ENCODE assay signal across 24 cellular contexts in the genomic region with DNA sequence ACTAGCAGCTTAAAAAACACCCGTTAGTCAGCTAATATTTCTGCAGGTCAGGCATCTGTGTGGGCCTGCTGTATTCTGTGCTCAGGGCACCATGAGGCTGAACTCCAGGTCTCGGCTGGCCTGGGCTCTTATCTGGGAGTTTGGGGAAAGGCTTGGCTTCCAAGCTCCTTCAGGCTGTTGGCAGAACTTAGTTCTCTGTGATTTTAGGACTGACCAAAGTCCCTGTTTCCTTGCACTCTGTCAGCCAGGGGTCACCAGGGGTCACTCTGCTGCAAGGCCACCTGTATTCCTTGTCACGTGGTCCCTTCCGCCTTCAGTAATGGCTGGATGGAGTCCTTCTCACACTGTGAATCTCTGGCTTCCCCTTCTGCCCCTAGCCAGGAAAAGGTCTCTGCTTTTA.
DNase-seq lines count a peak whose midpoint lies in the region; ATAC-seq, FAIRE-seq and TF ChIP-seq lines count a peak whose summit lies in the region.
"Had no signal": no experiment of that assay in that cellular context is flagged by ENCODE, and none has a peak within 500 bp of the region (broad histone marks: within the 10 kb centered on the region; RNA-seq: fewer than 3 reads in every experiment).

No MANE protein-coding gene starts in this region.

- FAIRE-seq in K562 (lab: Jason Lieb, UNC) = no peak
- FAIRE-seq: A549, D721Med, GM12878 had no signal

- no peak overlapping the region for H2BK12ac ChIP-seq in neuronal stem cell (ENCODE audit: low read length)

- no peaks in the 10 kb centered on the region for H3K9me3 Mint-ChIP-seq in endothelial cell (ENCODE audit: unreplicated experiment)
- H3K9me3 Mint-ChIP-seq: CD4-positive, alpha-beta T cell; GM23338; H9 had no signal

- no peak overlapping the region for H4K91ac ChIP-seq in neuronal stem cell (ENCODE audit: low read depth, low read length, poor library complexity)

- H2AK5ac ChIP-seq in neuronal stem cell (ENCODE audit: low read depth, low read length) = no peak overlapping the region

- H2BK5ac ChIP-seq in neuronal stem cell (ENCODE audit: low read length) = no peak overlapping the region

- no peak overlapping the region for H2AFZ ChIP-seq in K562 (ENCODE audit: low read depth, low read length)
- no peak overlapping the region for H2AFZ ChIP-seq in neuronal stem cell (ENCODE audit: low read length)
- H2AFZ ChIP-seq: GM23338 had no signal

- H2BK120ac ChIP-seq in neuronal stem cell (ENCODE audit: low read depth, low read length) = no peak overlapping the region

- CTCF ChIA-PET in K562 (lab: Yijun Ruan, JAX; ENCODE audit: low intra/inter-chr PET ratio) = interaction anchor here (0.6 kb wide), 1 partner anchor 38 kb away, joined by 3 read pairs; no protein-coding TSS in a partner anchor

- TF ChIP-seq POLR2A in K562 (conservative IDR thresholded peaks at IDR 0.05) = no peak

- H3K27ac Mint-ChIP-seq in endothelial cell (ENCODE audit: unreplicated experiment) = no peak overlapping the region
- H3K27ac Mint-ChIP-seq: CD14-positive monocyte; CD4-positive, alpha-beta T cell; CD8-positive, alpha-beta memory T cell; GM23338; H9 had no signal

- H3K4me3 Mint-ChIP-seq in endothelial cell (ENCODE audit: unreplicated experiment) = no peak overlapping the region
- H3K4me3 Mint-ChIP-seq: CD14-positive monocyte; CD4-positive, alpha-beta T cell; CD8-positive, alpha-beta memory T cell; GM23338; H9 had no signal

- no peaks in the 10 kb centered on the region for H3K4me1 Mint-ChIP-seq in endothelial cell (ENCODE audit: unreplicated experiment)
- H3K4me1 Mint-ChIP-seq: CD14-positive monocyte; CD8-positive, alpha-beta memory T cell; GM23338 had no signal

- no peaks in the 10 kb centered on the region for H3K79me2 ChIP-seq in K562 (ENCODE audit: control insufficient read depth, insufficient read depth, low read length)

- WGBS in K562 (ENCODE audit: insufficient coverage, low coverage, missing lambda C conversion rate) = 3% methylated on average over 4 of the region's 4 CpGs
- no CpG with 5 or more reads among the region's 4 CpGs for WGBS in neuronal stem cell (ENCODE audit: extremely low coverage in 2 of 2, insufficient read length in 2 of 2, insufficient replicate concordance in 1 of 2), 2 donors

- H3K36me3 ChIP-seq in K562 (ENCODE audit: control insufficient read depth, insufficient read depth, low read length) (no peaks in the 10 kb centered on the region), neuronal stem cell (replicated peaks in 1 of 2; ENCODE audit: control insufficient read depth in 2 of 2, insufficient read depth in 2 of 2, low read length in 2 of 2) (peaks cover 0 to 5% of the 10 kb centered on the region in 2 donors)
- H3K36me3 ChIP-seq: BE2C; BLaER1 treated with 17β-estradiol and CSF1 and Interleukin-3, amounts not matched to agents 10 nM and 100 nM had no signal

- H3K23ac ChIP-seq in neuronal stem cell (ENCODE audit: low read depth, low read length, poor library complexity) = no peak overlapping the region

- H3K9ac ChIP-seq in K562 (ENCODE audit: insufficient read depth in 1 of 2, low read depth in 2 of 2, low read length in 2 of 2) = no peak overlapping the region
- H3K9ac ChIP-seq in neuronal stem cell (ENCODE audit: low read depth, low read length, poor library complexity) = no peak overlapping the region
- H3K9ac ChIP-seq: BLaER1 treated with 17β-estradiol and CSF1 and Interleukin-3, amounts not matched to agents 10 nM and 100 nM had no signal

- POLR2A ChIA-PET in K562 (lab: Yijun Ruan, JAX) = no interaction called here

- no peaks in the 10 kb centered on the region for H3K9me1 ChIP-seq in K562 (ENCODE audit: control insufficient read depth, insufficient read depth, low read length)

- DNase-seq in Right ventricle myocardium inferior (ENCODE audit: missing footprints) (peak; percentile 43), left ventricle myocardium superior (no peak), K562 (ENCODE audit: extremely low read depth in 1 of 4, low spot score in 3 of 4) (no peak), neuronal stem cell (ENCODE audit: low spot score) (no peak), NCI-H2029 treated with DMSO at 0.1 percent for 48 hours (lab: John Stamatoyannopoulos, UW) (no peak), endothelial cell (ENCODE audit: low spot score) (no peak)
- DNase-seq: 8988T; ACHN; AML-193; BE2C; CD4-positive, alpha-beta T cell; CD8-positive, alpha-beta memory T cell; DMS 273 treated with DMSO at 0.1 percent for 48 hours; DMS79; EL; GDM1; H9 had no signal

- no peak for TF ChIP-seq CTCF in K562 (IDR thresholded peaks at IDR 0.05 in 2 of 3, conservative IDR thresholded peaks at IDR 0.05 in 1 of 3; ENCODE audit: insufficient read depth in 2 of 3, low read depth in 1 of 3, low read length in 3 of 3)
- no peak for TF ChIP-seq CTCF in endothelial cell (IDR thresholded peaks at IDR 0.05; ENCODE audit: unreplicated experiment)

- H4K8ac ChIP-seq in neuronal stem cell (ENCODE audit: low read depth, low read length) = no peak overlapping the region

- intact Hi-C loops in Right ventricle myocardium inferior (cut with DNase I) = no loop called here
- intact Hi-C loops in left ventricle myocardium superior (cut with micrococcal nuclease) = no loop called here
- intact Hi-C loops in K562 (cut with micrococcal nuclease) = no loop called here

- no peaks in the 10 kb centered on the region for H3K27me3 ChIP-seq in K562 (ENCODE audit: control insufficient read depth in 2 of 2, insufficient read depth in 2 of 2, low read length in 2 of 2)
- no peaks in the 10 kb centered on the region for H3K27me3 ChIP-seq in neuronal stem cell (ENCODE audit: control insufficient read depth in 3 of 3, insufficient read depth in 3 of 3, low read depth in 1 of 3, low read length in 3 of 3)
- H3K27me3 ChIP-seq: BE2C; BLaER1 treated with 17β-estradiol and CSF1 and Interleukin-3, amounts not matched to agents 10 nM and 100 nM had no signal

- in situ Hi-C loops in K562 (cut with MboI) = no loop called here

- H3K27ac ChIP-seq in K562 (ENCODE audit: extremely low read depth, low read depth, low read length) (no peak overlapping the region), neuronal stem cell (replicated peaks; ENCODE audit: low read length) (no peak overlapping the region)
- H3K27ac ChIP-seq: A549; BLaER1 treated with 17β-estradiol and CSF1 and Interleukin-3, amounts not matched to agents 10 nM and 100 nM had no signal

- peak overlapping the region; percentile 49 for H3K14ac ChIP-seq in neuronal stem cell (ENCODE audit: low read length)

- H2BK15ac ChIP-seq in neuronal stem cell (ENCODE audit: low read length) = no peak overlapping the region

- TF ChIP-seq RAD21 in K562 (CRISPR knock-in tag; conservative IDR thresholded peaks at IDR 0.05 in 1 of 2, IDR thresholded peaks at IDR 0.05 in 1 of 2) = no peak

- no peak overlapping the region for H3K18ac ChIP-seq in neuronal stem cell (ENCODE audit: low read length)

- no peaks in the 10 kb centered on the region for H3K36me3 Mint-ChIP-seq in endothelial cell (ENCODE audit: low read depth, unreplicated experiment)
- H3K36me3 Mint-ChIP-seq: CD14-positive monocyte; CD8-positive, alpha-beta memory T cell had no signal

- H3K4me2 ChIP-seq in K562 (ENCODE audit: insufficient read depth, low read length) (no peak overlapping the region), neuronal stem cell (ENCODE audit: insufficient read depth, low read length, poor library complexity, severe bottlenecking) (no peak overlapping the region)
- H3K4me2 ChIP-seq: A549, GM23338 had no signal

- TF ChIP-seq EP300 in K562 (IDR thresholded peaks at IDR 0.05; ENCODE audit: low read length) = no peak

- H3K4me1 ChIP-seq in K562 (replicated peaks in 1 of 2; ENCODE audit: control insufficient read depth in 2 of 2, insufficient read depth in 2 of 2, low read length in 2 of 2) = no peaks in the 10 kb centered on the region
- peaks cover 0 to 1% of the 10 kb centered on the region in 2 donors for H3K4me1 ChIP-seq in neuronal stem cell (ENCODE audit: control insufficient read depth in 2 of 2, insufficient read depth in 1 of 2, low read depth in 1 of 2, low read length in 2 of 2)
- H3K4me1 ChIP-seq: A549, BE2C had no signal

- ATAC-seq in Right ventricle myocardium inferior (no peak), left ventricle myocardium superior (no peak), K562 (no peak)
- ATAC-seq: A549, GM12878, GM23338, HCT116 had no signal

- no TSS peak for BruUV-seq in K562 (replicated peaks; lab: Mats Ljungman, UMichigan)

- H3K4me3 ChIP-seq in K562 (no peak overlapping the region), neuronal stem cell (ENCODE audit: low read length in 2 of 2) (no peak overlapping the region)
- H3K4me3 ChIP-seq: A549; BLaER1 treated with 17β-estradiol and CSF1 and Interleukin-3, amounts not matched to agents 10 nM and 100 nM; GM12878; GM23338 had no signal

- H3K79me1 ChIP-seq in neuronal stem cell (ENCODE audit: low read depth, low read length) = no peaks in the 10 kb centered on the region

- H4K20me1 ChIP-seq in K562 (replicated peaks; ENCODE audit: control insufficient read depth, insufficient read depth, low read length) = no peaks in the 10 kb centered on the region
- H4K20me1 ChIP-seq: BLaER1 treated with 17β-estradiol and CSF1 and Interleukin-3, amounts not matched to agents 10 nM and 100 nM had no signal

- no peak overlapping the region for H3K4ac ChIP-seq in neuronal stem cell (ENCODE audit: low read length)

- H3K9me3 ChIP-seq in K562 (replicated peaks; ENCODE audit: control insufficient read depth, insufficient read depth, low read depth, low read length) (no peaks in the 10 kb centered on the region), neuronal stem cell (replicated peaks in 1 of 2; ENCODE audit: control insufficient read depth in 2 of 2, insufficient read depth in 1 of 2, low read depth in 1 of 2, low read length in 2 of 2) (no peaks in the 10 kb centered on the region)
- H3K9me3 ChIP-seq: A549; BE2C; BLaER1 treated with 17β-estradiol and CSF1 and Interleukin-3, amounts not matched to agents 10 nM and 100 nM had no signal

- no peaks in the 10 kb centered on the region for H3K27me3 Mint-ChIP-seq in endothelial cell (ENCODE audit: unreplicated experiment)
- H3K27me3 Mint-ChIP-seq: CD4-positive, alpha-beta T cell had no signal

TF ChIP-seq in K562, 482 proteins besides CTCF, POLR2A, EP300 and RAD21 (continues in another document):
- TF ChIP-seq NEUROD1 (IDR thresholded peaks at IDR 0.05; ENCODE audit: borderline replicate concordance, low read depth, low read length, partially characterized antibody) = no peak
- TF ChIP-seq, protein P1, sequence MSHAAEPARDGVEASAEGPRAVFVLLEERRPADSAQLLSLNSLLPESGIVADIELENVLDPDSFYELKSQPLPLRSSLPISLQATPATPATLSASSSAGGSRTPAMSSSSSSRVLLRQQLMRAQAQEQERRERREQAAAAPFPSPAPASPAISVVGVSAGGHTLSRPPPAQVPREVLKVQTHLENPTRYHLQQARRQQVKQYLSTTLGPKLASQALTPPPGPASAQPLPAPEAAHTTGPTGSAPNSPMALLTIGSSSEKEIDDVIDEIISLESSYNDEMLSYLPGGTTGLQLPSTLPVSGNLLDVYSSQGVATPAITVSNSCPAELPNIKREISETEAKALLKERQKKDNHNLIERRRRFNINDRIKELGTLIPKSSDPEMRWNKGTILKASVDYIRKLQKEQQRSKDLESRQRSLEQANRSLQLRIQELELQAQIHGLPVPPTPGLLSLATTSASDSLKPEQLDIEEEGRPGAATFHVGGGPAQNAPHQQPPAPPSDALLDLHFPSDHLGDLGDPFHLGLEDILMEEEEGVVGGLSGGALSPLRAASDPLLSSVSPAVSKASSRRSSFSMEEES (CRISPR knock-in tag; IDR thresholded peaks at IDR 0.05) = peak; percentile 33
- TF ChIP-seq TEAD1 (CRISPR knock-in tag; IDR thresholded peaks at IDR 0.05) = no peak
